ENCODE assay signal across 9 cellular contexts in genomic region chr7:130352335-130353074, GRCh38. TPM values are rescaled to one million over a fixed set of nuclear protein-coding genes. Genes with fewer than 3 reads are reported as not detected.
DNase-seq lines count a peak whose midpoint lies in the region; ATAC-seq, FAIRE-seq and TF ChIP-seq lines count a peak whose summit lies in the region.
"Had no signal": no experiment of that assay in that cellular context is flagged by ENCODE, and none has a peak within 500 bp of the region (broad histone marks: within the 10 kb centered on the region; RNA-seq: fewer than 3 reads in every experiment).

No MANE protein-coding gene starts in this region.

- TF ChIP-seq POLR2A in stomach (IDR thresholded peaks at IDR 0.05), result no peak

- TF ChIP-seq CTCF in stomach (IDR thresholded peaks at IDR 0.05), result no peak

- DNase-seq in HS-5 (ENCODE audit: low read depth) (peak; percentile 45), SJCRH30 (peak; percentile 69 to 73), cardiac septum (ENCODE audit: low spot score) (peak; percentile 67), stomach (no peak), RCC 7860 (ENCODE audit: low spot score) (no peak), SHP77 treated with DMSO at 0.1 percent for 48 hours (lab: John Stamatoyannopoulos, UW) (no peak)
- DNase-seq: right lobe of liver had no signal

- no peak for TF ChIP-seq EP300 in stomach (IDR thresholded peaks at IDR 0.05)

- H3K27me3 ChIP-seq in SJCRH30 (no peaks in the 10 kb centered on the region), stomach (no peaks in the 10 kb centered on the region)
- H3K27me3 ChIP-seq: right lobe of liver had no signal

- H3K9me3 ChIP-seq in SJCRH30 (replicated peaks) (no peaks in the 10 kb centered on the region), stomach (no peaks in the 10 kb centered on the region)
- H3K9me3 ChIP-seq: right lobe of liver had no signal

- H3K36me3 ChIP-seq in SJCRH30 (no peaks in the 10 kb centered on the region), stomach (no peaks in the 10 kb centered on the region)
- H3K36me3 ChIP-seq: right lobe of liver had no signal

- ATAC-seq in HG02763 (IDR thresholded peaks at IDR 0.05; ENCODE audit: unreplicated experiment), result no peak
- ATAC-seq in GM18870 (IDR thresholded peaks at IDR 0.05; ENCODE audit: unreplicated experiment), result no peak

- H3K4me1 ChIP-seq in SJCRH30 (peaks cover 49% of the 10 kb centered on the region), stomach (peaks cover 0 to 38% (median 17%) of the 10 kb centered on the region in 4 donors)
- H3K4me1 ChIP-seq: right lobe of liver had no signal

- H3K27ac ChIP-seq in SJCRH30 (peak overlapping the region; percentile 91), stomach (peak overlapping the region in 3 of 5 donors; percentile 27 to 64 (median 61))
- H3K27ac ChIP-seq: right lobe of liver had no signal

- 42 to 61% (median 48%) methylated on average over 19 of the region's 19 CpGs for WGBS in stomach, 5 donors

- FAIRE-seq in RCC 7860 (lab: Jason Lieb, UNC), result no peak

- H3K4me3 ChIP-seq in SJCRH30 (peak overlapping the region; percentile 38), stomach (no peak overlapping the region)
- H3K4me3 ChIP-seq: right lobe of liver had no signal

- intact Hi-C loops in cardiac septum (cut with DNase I), result loop anchor here (5.0 kb wide), 2 partner anchors 75 to 140 kb away; partner anchors contain the start of gene MEST
- intact Hi-C loops in stomach (cut with DNase I; ENCODE audit: low total_unique reads), result no loop called here

RNA-seq across cellular contexts. Expression of gene CPA5, which starts 7.9 kb away (rescaled TPM):
- total RNA-seq in SJCRH30 (2014; rRNA removed; shearing (Covaris generic)), result 2.6 and 3.3 TPM in 2 replicates
- total RNA-seq in cardiac septum (not detected), stomach (not detected)
- polyA plus RNA-seq in stomach, result under 1 TPM in 1 of 3 donors, not detected in 2; 0.48 TPM
- total RNA-seq: right lobe of liver had no signal

RNA-seq across cellular contexts. Expression of gene CPA1, which starts 27.8 kb away (rescaled TPM):
- 0.81 and 1.1 TPM in 2 replicates for total RNA-seq in SJCRH30 (2014; rRNA removed; shearing (Covaris generic))
- not detected for total RNA-seq in cardiac septum
- total RNA-seq in stomach, result not detected
- 10 to 100 TPM in 1 of 3 donors, 1 to 10 TPM in 2; 1.7 to 17.3 (median 5.5) TPM for polyA plus RNA-seq in stomach
- total RNA-seq: right lobe of liver had no signal

RNA-seq across cellular contexts. Expression of gene CPA4, which starts 59.5 kb away (rescaled TPM):
- 3.2 and 4.8 TPM in 2 replicates for total RNA-seq in SJCRH30 (2014; rRNA removed; shearing (Covaris generic))
- total RNA-seq in cardiac septum, result 0.16 TPM
- not detected for total RNA-seq in stomach
- under 1 TPM in 2 of 3 donors, not detected in 1; 0.12 to 0.90 TPM for polyA plus RNA-seq in stomach
- total RNA-seq: right lobe of liver had no signal

Comparison
In these comparisons a context has a peak if more than half of its experiments do, and no peak if none do; other contexts are left out.
1. DNase-seq: peak in HS-5 (single experiment), SJCRH30 (2 of 2) and cardiac septum (single experiment); none in stomach (single experiment), RCC 7860 (single experiment) and SHP77 treated with DMSO at 0.1 percent for 48 hours (single experiment).